ENCODE assay signal across 8 cellular contexts in genomic region chr6:28980797-28981390, GRCh38. TPM values are rescaled to one million over a fixed set of nuclear protein-coding genes. Genes with fewer than 3 reads are reported as not detected.
DNase-seq lines count a peak whose midpoint lies in the region; ATAC-seq and TF ChIP-seq lines count a peak whose summit lies in the region.

No MANE protein-coding gene starts in this region.

- peak overlapping the region; percentile 92 to 98 (median 96) for H3K4me3 Mint-ChIP-seq in IgD-negative memory B cell
- H3K4me3 Mint-ChIP-seq in activated naive CD4-positive, alpha-beta T cell treated with anti-CD3 and anti-CD28 coated beads, Interleukin-2, amount 10 ng/mL, durations not matched to agents 7 days and 5 days = peak overlapping the region; percentile 80

- DNase-seq in RPMI7951 (ENCODE audit: low read depth) (peak; percentile 87), globus pallidus (ENCODE audit: low spot score) (peak; percentile 29), occipital lobe (lab: John Stamatoyannopoulos, UW) (peak; percentile 6), lower leg skin (ENCODE audit: low spot score in 2 of 2) (no peak)
- DNase-seq in activated naive CD4-positive, alpha-beta T cell treated with anti-CD3 and anti-CD28 coated beads, Interleukin-2, amount 10 ng/mL, durations not matched to agents 7 days and 5 days = peak; percentile 57

- H3K36me3 Mint-ChIP-seq in IgD-negative memory B cell = peaks cover 5% of the 10 kb centered on the region
- peaks cover 6% of the 10 kb centered on the region for H3K36me3 Mint-ChIP-seq in activated naive CD4-positive, alpha-beta T cell treated with anti-CD3 and anti-CD28 coated beads, Interleukin-2, amount 10 ng/mL, durations not matched to agents 7 days and 5 days

- ATAC-seq in GM18909 (IDR thresholded peaks at IDR 0.05; ENCODE audit: poor library complexity, unreplicated experiment) = peak; percentile 52

- H3K4me2 ChIP-seq in BLaER1 = peak overlapping the region; percentile 89

- H3K4me1 ChIP-seq in BLaER1 = peaks cover 33% of the 10 kb centered on the region

- H4K20me1 ChIP-seq in BLaER1 = no peaks in the 10 kb centered on the region

- no peak for TF ChIP-seq CTCF in lower leg skin (IDR thresholded peaks at IDR 0.05)

- H3K9ac ChIP-seq in BLaER1 = peak overlapping the region; percentile 72

- peaks cover 18% of the 10 kb centered on the region for H3K27me3 Mint-ChIP-seq in IgD-negative memory B cell
- peaks cover 61% of the 10 kb centered on the region for H3K27me3 Mint-ChIP-seq in activated naive CD4-positive, alpha-beta T cell treated with anti-CD3 and anti-CD28 coated beads, Interleukin-2, amount 10 ng/mL, durations not matched to agents 7 days and 5 days

- peak overlapping the region; percentile 97 to 100 (median 99) for H3K27ac Mint-ChIP-seq in IgD-negative memory B cell
- peak overlapping the region; percentile 91 for H3K27ac Mint-ChIP-seq in activated naive CD4-positive, alpha-beta T cell treated with anti-CD3 and anti-CD28 coated beads, Interleukin-2, amount 10 ng/mL, durations not matched to agents 7 days and 5 days

- TF ChIP-seq POLR2A in lower leg skin (IDR thresholded peaks at IDR 0.05) = no peak

- CTCF ChIA-PET in activated naive CD4-positive, alpha-beta T cell treated with anti-CD3 and anti-CD28 coated beads, Interleukin-2, amount 10 ng/mL, durations not matched to agents 7 days and 5 days (lab: Charles Lee) = interaction anchor here (1.0 to 3.0 kb wide), 5 partner anchors 30 to 145 kb away, joined by 3 to 20 read pairs (median 4); no protein-coding TSS in a partner anchor

- peaks cover 5% of the 10 kb centered on the region; the same call in 1 of the 2 replicates for H3K9me3 ChIP-seq in BLaER1

- H3K4me3 ChIP-seq in BLaER1 (peak overlapping the region; percentile 75), lower leg skin (ENCODE audit: low read depth, poor library complexity, severe bottlenecking) (no peak overlapping the region)

- no peaks in the 10 kb centered on the region for H3K36me3 ChIP-seq in BLaER1

- peak overlapping the region; percentile 66 for H3K27ac ChIP-seq in BLaER1

- peaks cover 33 to 43% (median 37%) of the 10 kb centered on the region in 3 donors for H3K4me1 Mint-ChIP-seq in IgD-negative memory B cell
- H3K4me1 Mint-ChIP-seq in activated naive CD4-positive, alpha-beta T cell treated with anti-CD3 and anti-CD28 coated beads, Interleukin-2, amount 10 ng/mL, durations not matched to agents 7 days and 5 days = peaks cover 60% of the 10 kb centered on the region

- H3K27me3 ChIP-seq in BLaER1 = peaks cover 26% of the 10 kb centered on the region

- peaks cover 0 to 7% (median 0%) of the 10 kb centered on the region in 3 donors for H3K9me3 Mint-ChIP-seq in IgD-negative memory B cell
- no peaks in the 10 kb centered on the region for H3K9me3 Mint-ChIP-seq in activated naive CD4-positive, alpha-beta T cell treated with anti-CD3 and anti-CD28 coated beads, Interleukin-2, amount 10 ng/mL, durations not matched to agents 7 days and 5 days

- WGBS in lower leg skin, 2 donors = 3 to 7% methylated on average over 16 of the region's 16 CpGs

- intact Hi-C loops in lower leg skin (cut with DNase I; ENCODE audit: low total_unique reads) = no loop called here

RNA-seq across cellular contexts. Expression of gene ZNF311, which starts 24.2 kb away (rescaled TPM):
- not detected for polyA plus RNA-seq in IgD-negative memory B cell
- 1.1 and 2.4 TPM in 2 replicates for total RNA-seq in RPMI7951 (2014; rRNA removed; shearing (Covaris generic))
- total RNA-seq in occipital lobe (8.9 TPM), lower leg skin (1 to 10 TPM in 2 of 4 donors, under 1 TPM in 1, not detected in 1; 0.69 to 1.4 (median 1.1) TPM)

RNA-seq across cellular contexts. Expression of gene TRIM27, which starts 57.1 kb away (rescaled TPM):
- polyA plus RNA-seq in IgD-negative memory B cell = 60.1 TPM
- total RNA-seq in RPMI7951 (2014; rRNA removed; shearing (Covaris generic)) = 47.3 and 62.2 TPM in 2 replicates
- total RNA-seq in occipital lobe (65.2 TPM), lower leg skin (10 to 100 TPM; 32.2 to 38.9 (median 35.6) TPM)

Comparison
In these comparisons a context has a peak if more than half of its experiments do, and no peak if none do; other contexts are left out.
1. DNase-seq: peak in RPMI7951 (single experiment), activated naive CD4-positive, alpha-beta T cell treated with anti-CD3 and anti-CD28 coated beads, Interleukin-2, amount 10 ng/mL, durations not matched to agents 7 days and 5 days (single experiment), globus pallidus (single experiment) and occipital lobe (single experiment); none in lower leg skin (0 of 2).